ENCODE assay signal across 1 cellular context in genomic region chr12:89593233-89593632, GRCh38.
TF ChIP-seq lines count a peak whose summit lies in the region.

No MANE protein-coding gene starts in this region.

TF ChIP-seq in IMR-90, 13 proteins besides CTCF, POLR2A, EP300 and RAD21 (continued from another document):
- no peak for TF ChIP-seq USF2 (IDR thresholded peaks at IDR 0.05; ENCODE audit: low read depth, low read length)
- no peak for TF ChIP-seq BHLHE40 (IDR thresholded peaks at IDR 0.05; ENCODE audit: low read depth, low read length)
- TF ChIP-seq SMC3 (IDR thresholded peaks at IDR 0.05; ENCODE audit: low read depth, low read length) = no peak
- no peak for TF ChIP-seq RFX5 (IDR thresholded peaks at IDR 0.05; ENCODE audit: low read depth, low read length)
- no peak for TF ChIP-seq FOS (IDR thresholded peaks at IDR 0.05; ENCODE audit: low read depth, low read length)
- TF ChIP-seq CEBPB (IDR thresholded peaks at IDR 0.05; ENCODE audit: low read depth, low read length) = no peak
- TF ChIP-seq MAZ (IDR thresholded peaks at IDR 0.05; ENCODE audit: borderline replicate concordance, low read depth, low read length) = no peak
